9 cellular contexts compared by ENCODE assay signal in the genomic region with DNA sequence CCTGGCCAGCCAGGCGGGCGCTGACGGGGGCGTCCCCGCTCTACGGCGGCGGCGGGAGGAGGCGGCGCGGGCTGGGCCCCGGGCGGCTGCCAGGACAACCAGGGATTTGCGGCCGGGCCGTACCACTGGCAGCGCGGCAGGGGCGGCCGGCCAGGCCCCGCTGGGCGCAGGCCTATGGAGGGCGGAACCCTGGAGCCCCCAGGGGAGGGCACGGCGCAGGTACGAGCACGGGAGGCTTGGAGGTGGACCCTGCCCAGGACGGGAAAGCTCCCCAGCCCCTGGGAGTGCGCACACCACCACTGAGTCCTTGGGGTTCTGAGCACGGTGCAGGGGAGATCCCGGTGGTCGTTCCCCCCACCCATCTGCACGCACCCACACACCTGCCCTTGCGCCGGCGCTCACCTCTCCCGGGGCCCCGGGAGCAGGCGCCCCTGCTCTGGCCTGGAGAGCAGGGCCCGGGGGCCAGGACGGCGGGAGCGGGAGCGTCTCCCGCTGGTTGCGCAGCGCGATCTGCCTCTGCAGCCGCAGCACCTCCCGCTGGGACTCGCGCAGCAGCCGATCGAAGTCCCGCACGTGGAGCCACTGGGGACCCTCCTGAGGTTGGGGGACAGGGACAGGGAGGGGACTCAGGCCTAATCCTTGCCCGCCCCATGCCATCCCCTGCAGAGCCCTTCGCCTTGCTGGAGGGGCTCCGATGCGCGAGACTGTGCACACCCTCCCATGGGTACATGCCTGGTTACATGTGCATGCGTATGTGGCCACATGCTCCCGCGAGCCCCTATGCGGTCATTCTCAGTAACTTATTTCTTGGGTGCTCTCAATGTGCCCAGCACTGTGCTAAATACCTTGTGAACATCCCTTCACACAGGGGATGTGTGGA. TPM values are rescaled to one million over a fixed set of nuclear protein-coding genes. Genes with fewer than 3 reads are reported as not detected.
DNase-seq lines count a peak whose midpoint lies in the region; ATAC-seq, FAIRE-seq and TF ChIP-seq lines count a peak whose summit lies in the region.
"Had no signal": no experiment of that assay in that cellular context is flagged by ENCODE, and none has a peak within 500 bp of the region (broad histone marks: within the 10 kb centered on the region; RNA-seq: fewer than 3 reads in every experiment).

No MANE protein-coding gene starts in this region.

- peaks cover 3% of the 10 kb centered on the region for H3K36me3 Mint-ChIP-seq in astrocyte (ENCODE audit: low read depth, unreplicated experiment)
- H3K36me3 Mint-ChIP-seq in stimulated activated naive B cell treated with anti-CD40 and anti-IgM and Interleukin-4, amounts not matched to agents 10 μg/mL and 1 μg/mL and 100 μg/mL, for 72 hours = peaks cover 17 to 28% of the 10 kb centered on the region in 2 donors

- H3K4ac ChIP-seq in IMR-90 (ENCODE audit: low read depth, low read length) = peak overlapping the region; percentile 81

- POLR2A ChIA-PET in IMR-90 (lab: Charles Lee; ENCODE audit: unreplicated experiment) = no interaction called here

- H3K4me3 Mint-ChIP-seq in astrocyte (ENCODE audit: unreplicated experiment) = no peak overlapping the region
- peak overlapping the region; percentile 68 to 73 for H3K4me3 Mint-ChIP-seq in stimulated activated naive B cell treated with anti-CD40 and anti-IgM and Interleukin-4, amounts not matched to agents 10 μg/mL and 1 μg/mL and 100 μg/mL, for 72 hours

- H4K5ac ChIP-seq in IMR-90 (ENCODE audit: low read depth, low read length) = peak overlapping the region; percentile 93

- no TSS peak for BruUV-seq in IMR-90 (replicated peaks; lab: Mats Ljungman, UMichigan)

- H4K91ac ChIP-seq in IMR-90 (ENCODE audit: insufficient read depth, low read depth, low read length) = peak overlapping the region; percentile 81

- TF ChIP-seq CTCF in AG10803 (conservative IDR thresholded peaks at IDR 0.05; ENCODE audit: low read length) = no peak
- no peak for TF ChIP-seq CTCF in IMR-90 (conservative IDR thresholded peaks at IDR 0.05; ENCODE audit: low read depth, low read length)
- TF ChIP-seq CTCF in astrocyte (IDR thresholded peaks at IDR 0.05; ENCODE audit: insufficient read depth, low read depth, low read length) = no peak

- no peaks in the 10 kb centered on the region for H3K9me3 Mint-ChIP-seq in astrocyte (ENCODE audit: unreplicated experiment)
- H3K9me3 Mint-ChIP-seq in stimulated activated naive B cell treated with anti-CD40 and anti-IgM and Interleukin-4, amounts not matched to agents 10 μg/mL and 1 μg/mL and 100 μg/mL, for 72 hours = no peaks in the 10 kb centered on the region

- peak overlapping the region; percentile 64 for H2BK120ac ChIP-seq in IMR-90 (ENCODE audit: low read depth, low read length)

- no peaks in the 10 kb centered on the region for H4K20me1 ChIP-seq in IMR-90 (ENCODE audit: insufficient read depth, low read length)
- no peaks in the 10 kb centered on the region for H4K20me1 ChIP-seq in astrocyte (ENCODE audit: insufficient read depth, low read length)

- no peak overlapping the region for H2BK20ac ChIP-seq in IMR-90 (ENCODE audit: low read depth, low read length)

- H3K14ac ChIP-seq in IMR-90 (replicated peaks; ENCODE audit: low read depth, low read length) = peak overlapping the region; percentile 89

- H3K36me3 ChIP-seq in IMR-90 (ENCODE audit: control insufficient read depth, insufficient read depth, low read length) (peaks cover 3% of the 10 kb centered on the region; the same call in 1 of the 2 replicates), astrocyte (ENCODE audit: insufficient read depth, low read length) (no peaks in the 10 kb centered on the region)

- no peak for FAIRE-seq in astrocyte (lab: Jason Lieb, UNC)
- FAIRE-seq: colon had no signal

- no peak for TF ChIP-seq POLR2A in IMR-90 (IDR thresholded peaks at IDR 0.05; ENCODE audit: low read depth, low read length)

- peak overlapping the region; percentile 31 for H2AK9ac ChIP-seq in IMR-90 (replicated peaks; ENCODE audit: low read depth, low read length, poor library complexity)

- H2BK15ac ChIP-seq in IMR-90 (ENCODE audit: low read depth, low read length) = peak overlapping the region; percentile 27; the same call in 1 of the 3 replicates

- H3K79me1 ChIP-seq in IMR-90 (ENCODE audit: low read depth in 1 of 2, low read length in 2 of 2) = no peaks in the 10 kb centered on the region

- 0 out of 2 replicates have a peak overlapping the region, but pooled peaks have one; percentile 44 for H3K23ac ChIP-seq in IMR-90 (ENCODE audit: low read depth, low read length)

- intact Hi-C loops in IMR-90 (cut with micrococcal nuclease) = loop anchor here (2.0 kb wide), 1 partner anchor 28 kb away; a partner anchor contains a TSS

- CTCF ChIA-PET in IMR-90 (lab: Yijun Ruan, JAX) = no interaction called here

- H2AK5ac ChIP-seq in IMR-90 (ENCODE audit: low read depth, low read length) = no peak overlapping the region; the same call in 1 of the 2 replicates

- peaks cover 50% of the 10 kb centered on the region for H3K27me3 Mint-ChIP-seq in astrocyte (ENCODE audit: low read depth, unreplicated experiment)
- peaks cover 0 to 20% of the 10 kb centered on the region in 2 donors for H3K27me3 Mint-ChIP-seq in stimulated activated naive B cell treated with anti-CD40 and anti-IgM and Interleukin-4, amounts not matched to agents 10 μg/mL and 1 μg/mL and 100 μg/mL, for 72 hours

- H3K27me3 ChIP-seq in IMR-90 (ENCODE audit: control insufficient read depth, insufficient read depth, low read length) = peaks cover 5% of the 10 kb centered on the region; the same call in 1 of the 2 replicates
- peaks cover 18% of the 10 kb centered on the region for H3K27me3 ChIP-seq in astrocyte (ENCODE audit: insufficient read depth, low read length)

- 0 out of 2 replicates have a peak, but pooled peaks cover 2% of the 10 kb centered on the region for H3K9me1 ChIP-seq in IMR-90 (ENCODE audit: insufficient read depth, low read length)

- H3K9ac ChIP-seq in IMR-90 (ENCODE audit: low read depth, low read length) = peak overlapping the region; percentile 79
- H3K9ac ChIP-seq in astrocyte (ENCODE audit: low read length) = peak overlapping the region; percentile 43

- H3K4me3 ChIP-seq in AG10803 (ENCODE audit: low read length) = peak overlapping the region; percentile 76
- peak overlapping the region; percentile 62 for H3K4me3 ChIP-seq in IMR-90 (ENCODE audit: insufficient read depth, low read depth, low read length)
- peak overlapping the region; percentile 56 for H3K4me3 ChIP-seq in astrocyte (ENCODE audit: insufficient read depth, low read depth, low read length)

- peak overlapping the region; percentile 31 for H3K27ac ChIP-seq in IMR-90 (ENCODE audit: insufficient read depth, low read length)
- H3K27ac ChIP-seq in astrocyte (ENCODE audit: low read depth, low read length) = no peak overlapping the region

- dilution Hi-C loops in IMR-90 (cut with HindIII; ENCODE audit: low sequenced_read_pairs, unreplicated experiment) = no loop called here

- peak overlapping the region; percentile 86 to 88 for H4K8ac ChIP-seq in IMR-90 (ENCODE audit: low read depth in 2 of 2, low read length in 2 of 2)

- H3K18ac ChIP-seq in IMR-90 (ENCODE audit: low read depth, low read length) = peak overlapping the region; percentile 76; the same call in 1 of the 2 replicates

- 13% methylated on average over 14 of the region's 66 CpGs; no CpG with 5 or more reads in 1 of the 2 experiments for WGBS in IMR-90 (ENCODE audit: extremely low coverage in 2 of 2, insufficient read length in 1 of 2), 2 experiments

- H3K56ac ChIP-seq in IMR-90 (ENCODE audit: extremely low read depth, insufficient read depth, low read length) = no peak overlapping the region

- H2BK5ac ChIP-seq in IMR-90 (ENCODE audit: low read depth, low read length, poor library complexity, severe bottlenecking) = no peak overlapping the region

- H3K27ac Mint-ChIP-seq in astrocyte (ENCODE audit: unreplicated experiment) = no peak overlapping the region
- peak overlapping the region; percentile 100 for H3K27ac Mint-ChIP-seq in stimulated activated naive B cell treated with anti-CD40 and anti-IgM and Interleukin-4, amounts not matched to agents 10 μg/mL and 1 μg/mL and 100 μg/mL, for 72 hours

- peaks cover 3% of the 10 kb centered on the region for H3K4me1 Mint-ChIP-seq in astrocyte (ENCODE audit: low read depth, unreplicated experiment)
- peaks cover 42 to 48% of the 10 kb centered on the region in 2 donors for H3K4me1 Mint-ChIP-seq in stimulated activated naive B cell treated with anti-CD40 and anti-IgM and Interleukin-4, amounts not matched to agents 10 μg/mL and 1 μg/mL and 100 μg/mL, for 72 hours

- DNase-seq in AG10803 (ENCODE audit: low read depth) = peak; percentile 59
- peak; percentile 18 for DNase-seq in IMR-90
- no peak for DNase-seq in astrocyte (ENCODE audit: low read depth)
- DNase-seq in iris pigment epithelial cell (ENCODE audit: low read depth) = peak; percentile 16
- DNase-seq in stimulated activated naive B cell treated with anti-CD40 and anti-IgM and Interleukin-4, amounts not matched to agents 10 μg/mL and 1 μg/mL and 100 μg/mL, for 72 hours = peak; percentile 43
- DNase-seq in activated CD4-positive, alpha-beta T cell treated with anti-CD3 and anti-CD28 coated beads, Interleukin-2, amount 50 U/mL, for 1 hour = no peak
- no peak for DNase-seq in mesenteric fat pad (ENCODE audit: low spot score)

- no peaks in the 10 kb centered on the region for H3K79me2 ChIP-seq in astrocyte (ENCODE audit: insufficient read depth, low read length)

- peak overlapping the region; percentile 91 for H2AFZ ChIP-seq in IMR-90 (replicated peaks; ENCODE audit: low read length, poor library complexity)
- H2AFZ ChIP-seq in astrocyte (ENCODE audit: low read depth, low read length) = peak overlapping the region; percentile 87

- no peak for TF ChIP-seq RAD21 in IMR-90 (IDR thresholded peaks at IDR 0.05; ENCODE audit: low read length)

- H3K9me3 ChIP-seq in IMR-90 (ENCODE audit: control insufficient read depth, insufficient read depth, low read length) (no peaks in the 10 kb centered on the region), astrocyte (ENCODE audit: insufficient read depth, low read depth, low read length) (no peaks in the 10 kb centered on the region)

- H3K4me2 ChIP-seq in IMR-90 (ENCODE audit: low read depth, low read length) (peak overlapping the region; percentile 96), astrocyte (ENCODE audit: low read length) (peak overlapping the region; percentile 87)

- H3K4me1 ChIP-seq in IMR-90 (ENCODE audit: control insufficient read depth, insufficient read depth, low read length) = peaks cover 8% of the 10 kb centered on the region
- peaks cover 18% of the 10 kb centered on the region for H3K4me1 ChIP-seq in astrocyte (ENCODE audit: insufficient read depth, low read length)

- ATAC-seq in IMR-90 (ENCODE audit: low read depth) (peak; percentile 87), GM19467 (IDR thresholded peaks at IDR 0.05; ENCODE audit: unreplicated experiment) (no peak)
- ATAC-seq in stimulated activated naive B cell treated with anti-CD40 and anti-IgM and Interleukin-4, amounts not matched to agents 10 μg/mL and 1 μg/mL and 100 μg/mL, for 72 hours (replicated peaks) = no peak

- in situ Hi-C loops in IMR-90 (cut with MboI; ENCODE audit: low sequenced_read_pairs) = loop anchor here (25.0 kb wide), 1 partner anchor 462 kb away; a partner anchor contains a TSS

RNA-seq across cellular contexts. Expression of a gene that starts 3.9 kb away (rescaled TPM):
- total RNA-seq in IMR-90 (2012; rRNA removed) (0.56 and 0.90 TPM in 2 replicates), astrocyte (0.60 and 0.79 TPM in 2 replicates), mesenteric fat pad (1.3 TPM)
- 1.2 and 1.6 TPM in 2 replicates for polyA plus RNA-seq in IMR-90 (2012; rRNA removed)
- 0.18 and 0.74 TPM in 2 replicates for polyA plus RNA-seq in IMR-90 (2012; cell fraction: cytosol; rRNA removed)
- 9.6 and 10.6 TPM in 2 replicates for polyA plus RNA-seq in IMR-90 (2012; cell fraction: nucleus; rRNA removed; ENCODE audit: low replicate concordance)

RNA-seq across cellular contexts. Expression of a gene that starts 27.4 kb away (rescaled TPM):
- 51.6 and 83.6 TPM in 2 replicates for total RNA-seq in IMR-90 (2012; rRNA removed)
- polyA plus RNA-seq in IMR-90 (2012; rRNA removed) = 97.3 and 129 TPM in 2 replicates
- polyA plus RNA-seq in IMR-90 (2012; cell fraction: cytosol; rRNA removed) = 64.1 and 109 TPM in 2 replicates
- polyA plus RNA-seq in IMR-90 (2012; cell fraction: nucleus; rRNA removed; ENCODE audit: low replicate concordance) = 30.0 and 85.6 TPM in 2 replicates
- 97.1 and 108 TPM in 2 replicates for total RNA-seq in astrocyte
- 61.9 TPM for total RNA-seq in mesenteric fat pad

RNA-seq across cellular contexts. Expression of a gene that starts 43.9 kb away (rescaled TPM):
- total RNA-seq in IMR-90 (2012; rRNA removed) (not detected in 2 replicates), astrocyte (not detected in 2 replicates), mesenteric fat pad (0.35 TPM)
- not detected in 2 replicates for polyA plus RNA-seq in IMR-90 (2012; rRNA removed)
- 0.03 TPM in 1 of 2 replicates, not detected in the other for polyA plus RNA-seq in IMR-90 (2012; cell fraction: cytosol; rRNA removed)
- polyA plus RNA-seq in IMR-90 (2012; cell fraction: nucleus; rRNA removed; ENCODE audit: low replicate concordance) = 0.02 TPM in 1 of 2 replicates, not detected in the other

Comparison
In these comparisons a context has a peak if more than half of its experiments do, and no peak if none do; other contexts are left out.
1. DNase-seq: peak in AG10803 (single experiment), IMR-90 (single experiment), iris pigment epithelial cell (single experiment) and stimulated activated naive B cell treated with anti-CD40 and anti-IgM and Interleukin-4, amounts not matched to agents 10 μg/mL and 1 μg/mL and 100 μg/mL, for 72 hours (single experiment); none in astrocyte (single experiment), activated CD4-positive, alpha-beta T cell treated with anti-CD3 and anti-CD28 coated beads, Interleukin-2, amount 50 U/mL, for 1 hour (single experiment) and mesenteric fat pad (single experiment).
2. Peak in every context shown above with its lines, with median percentiles within 50 percentile points of each other: H3K4me3 ChIP-seq.